ENCODE assay signal across 26 cellular contexts in the genomic region with DNA sequence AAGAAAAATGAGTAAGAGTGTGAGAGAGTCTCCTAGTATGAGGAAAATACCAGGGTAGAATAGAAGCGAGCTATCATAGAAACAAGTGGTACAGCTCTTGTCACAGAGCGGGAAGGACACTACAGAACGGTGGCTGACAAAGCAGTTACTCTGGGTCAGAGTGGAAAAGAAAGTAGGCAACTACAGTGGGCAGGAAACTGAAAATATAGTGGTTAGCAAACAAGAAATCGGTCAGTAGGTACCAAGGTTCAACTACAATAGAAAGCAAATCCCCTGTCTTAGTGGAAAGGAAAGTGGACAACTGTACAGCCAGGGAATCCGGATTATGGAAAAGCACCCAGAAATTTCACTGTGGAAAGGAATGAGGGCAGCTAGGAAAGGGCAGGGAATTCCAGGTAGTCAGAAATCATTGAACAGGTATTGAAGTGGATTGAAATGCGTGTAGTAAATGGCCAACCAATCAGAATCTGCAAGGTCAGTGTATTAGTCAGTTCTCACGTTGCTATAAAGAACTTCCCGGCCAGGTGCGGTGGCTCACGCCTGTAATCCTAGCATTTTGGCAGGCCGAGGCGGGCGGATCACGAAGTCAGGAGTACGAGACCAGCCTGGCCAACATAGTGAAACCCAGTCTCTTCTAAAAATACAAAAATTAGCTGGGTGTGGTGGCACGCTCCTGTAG.
"Had no signal": no experiment of that assay in that cellular context is flagged by ENCODE, and none has a peak within 500 bp of the region (broad histone marks: within the 10 kb centered on the region; RNA-seq: fewer than 3 reads in every experiment).

No MANE protein-coding gene starts in this region.

- H2AFZ ChIP-seq: hepatocyte had no signal

- H3K27ac ChIP-seq: hepatocyte, lower lobe of right lung, right atrium auricular region, skin epidermis, stomach, testis, thyroid gland, transverse colon, upper lobe of left lung, vagina had no signal

- H3K27me3 ChIP-seq: hepatocyte, right atrium auricular region, stomach, testis, transverse colon, upper lobe of left lung, vagina had no signal

- H3K79me2 ChIP-seq: hepatocyte had no signal

- ATAC-seq: left ventricle myocardium superior; lower lobe of right lung; naive thymus-derived CD8-positive, alpha-beta T cell; sciatic nerve; stimulated activated naive B cell treated with anti-CD40 and anti-IgM and Interleukin-4, amounts not matched to agents 10 μg/mL and 1 μg/mL and 100 μg/mL, for 72 hours; stimulated activated naive CD8-positive, alpha-beta T cell treated with anti-CD3 and anti-CD28 coated beads, Interleukin-15, Interleukin-2, amounts not matched to agents 100 U/mL and 50 U/mL, for 24 hours had no signal

- H3K27ac Mint-ChIP-seq: naive thymus-derived CD8-positive, alpha-beta T cell; nephron; progenitor cell of endocrine pancreas; stimulated activated naive B cell treated with anti-CD40 and anti-IgM and Interleukin-4, amounts not matched to agents 10 μg/mL and 1 μg/mL and 100 μg/mL, for 72 hours had no signal

- H3K36me3 Mint-ChIP-seq: naive thymus-derived CD8-positive, alpha-beta T cell; stimulated activated naive B cell treated with anti-CD40 and anti-IgM and Interleukin-4, amounts not matched to agents 10 μg/mL and 1 μg/mL and 100 μg/mL, for 72 hours had no signal

- H3K4me2 ChIP-seq: hepatocyte had no signal

- H3K9me3 ChIP-seq: lower lobe of right lung, right atrium auricular region, stomach, testis, thyroid gland, transverse colon, upper lobe of left lung, vagina had no signal

- H3K36me3 ChIP-seq: lower lobe of right lung, right atrium auricular region, stomach, thyroid gland, transverse colon, upper lobe of left lung, vagina had no signal

- H3K4me1 Mint-ChIP-seq: neural crest cell; stimulated activated naive B cell treated with anti-CD40 and anti-IgM and Interleukin-4, amounts not matched to agents 10 μg/mL and 1 μg/mL and 100 μg/mL, for 72 hours had no signal

- H3K9me3 Mint-ChIP-seq: nephron; neural crest cell; stimulated activated naive B cell treated with anti-CD40 and anti-IgM and Interleukin-4, amounts not matched to agents 10 μg/mL and 1 μg/mL and 100 μg/mL, for 72 hours had no signal

- H3K4me1 ChIP-seq: lower lobe of right lung, right atrium auricular region, stomach, testis, thyroid gland, transverse colon, upper lobe of left lung, vagina had no signal

- H3K4me3 Mint-ChIP-seq: naive thymus-derived CD8-positive, alpha-beta T cell; nephron; neural crest cell; stimulated activated naive B cell treated with anti-CD40 and anti-IgM and Interleukin-4, amounts not matched to agents 10 μg/mL and 1 μg/mL and 100 μg/mL, for 72 hours had no signal

- H3K27me3 Mint-ChIP-seq: progenitor cell of endocrine pancreas had no signal

- H3K4me3 ChIP-seq: hepatocyte, lower lobe of right lung, right atrium auricular region, skin epidermis, stomach, testis, thyroid gland, transverse colon, upper lobe of left lung, vagina had no signal

- DNase-seq: islet precursor cell; left ventricle myocardium superior; lower lobe of right lung; mammary epithelial cell; mesenchymal stem cell; naive thymus-derived CD8-positive, alpha-beta T cell; nucleus accumbens; stimulated activated CD4-positive, alpha-beta T cell treated with anti-CD3 and anti-CD28 coated beads, Interleukin-12 subunit alpha, Interleukin-12 subunit beta, amount 100 ng/mL, for 4 hours; stimulated activated CD4-positive, alpha-beta T cell treated with anti-CD3 and anti-CD28 coated beads, Interleukin-15, amount 100 ng/mL, for 24 hours; stimulated activated CD4-positive, alpha-beta T cell treated with anti-CD3 and anti-CD28 coated beads, Interleukin-2, amount 100 ng/mL, for 24 hours; stimulated activated CD4-positive, alpha-beta T cell treated with anti-CD3 and anti-CD28 coated beads, Interleukin-4, amount 100 ng/mL, for 1 hour; stimulated activated naive B cell treated with anti-CD40 and anti-IgM and Interleukin-4, amounts not matched to agents 10 μg/mL and 1 μg/mL and 100 μg/mL, for 72 hours; stimulated activated naive CD8-positive, alpha-beta T cell treated with anti-CD3 and anti-CD28 coated beads, Interleukin-15, Interleukin-2, amounts not matched to agents 100 U/mL and 50 U/mL, for 24 hours; stomach; testis; thyroid gland; transverse colon; upper lobe of left lung had no signal
